12 cellular contexts compared by ENCODE assay signal in the genomic region with DNA sequence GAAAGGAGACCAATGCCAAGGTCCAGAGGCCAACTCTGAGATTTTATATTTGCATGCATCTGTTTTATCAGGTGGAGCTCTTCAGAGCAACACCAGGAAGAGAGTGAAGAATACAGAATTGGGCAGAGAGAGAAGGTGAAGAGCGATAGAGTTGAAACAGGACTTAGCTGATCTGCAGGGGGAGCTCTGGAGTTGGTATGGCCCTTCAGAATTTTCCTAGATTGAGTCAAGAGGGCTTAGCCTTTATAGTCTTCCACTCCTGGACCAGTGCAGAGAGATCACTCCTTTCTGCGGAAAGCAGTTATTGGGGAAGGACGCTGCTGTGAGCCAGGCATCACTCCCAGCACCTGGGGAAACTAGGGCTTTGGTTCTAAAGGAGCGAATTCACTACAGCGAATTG.
DNase-seq lines count a peak whose midpoint lies in the region; ATAC-seq, FAIRE-seq and TF ChIP-seq lines count a peak whose summit lies in the region.
"Had no signal": no experiment of that assay in that cellular context is flagged by ENCODE, and none has a peak within 500 bp of the region (broad histone marks: within the 10 kb centered on the region; RNA-seq: fewer than 3 reads in every experiment).

No MANE protein-coding gene starts in this region.

- TF ChIP-seq POLR2A in A549 (IDR thresholded peaks at IDR 0.05; ENCODE audit: low read length): no peak

- peak; percentile 16; the same call in 1 of the 3 replicates for TF ChIP-seq CTCF in A549 (IDR thresholded peaks at IDR 0.05)
- peak; percentile 21 for TF ChIP-seq CTCF in GM13977 (IDR thresholded peaks at IDR 0.05; ENCODE audit: extremely low read depth, insufficient read depth, missing control alignments)
- TF ChIP-seq CTCF in PC-3 (conservative IDR thresholded peaks at IDR 0.05; ENCODE audit: low read depth, low read length): peak; percentile 72
- peak; percentile 39 for TF ChIP-seq CTCF in fibroblast of villous mesenchyme (IDR thresholded peaks at IDR 0.05; ENCODE audit: insufficient read depth, low read depth, low read length)
- TF ChIP-seq CTCF in GM13976 (IDR thresholded peaks at IDR 0.05; ENCODE audit: borderline replicate concordance, control extremely low read depth, extremely low read depth, insufficient read depth, missing control alignments): no peak

- H3K36me3 Mint-ChIP-seq in activated CD4-positive, alpha-beta memory T cell treated with anti-CD3 and anti-CD28 coated beads for 36 hours: no peaks in the 10 kb centered on the region

- H3K27ac Mint-ChIP-seq in activated CD4-positive, alpha-beta memory T cell treated with anti-CD3 and anti-CD28 coated beads for 36 hours: no peak overlapping the region

- H2AFZ ChIP-seq in PC-3 (ENCODE audit: low read length): no peak overlapping the region

- POLR2A ChIA-PET in A549 (lab: Yijun Ruan, JAX) (no interaction called here), PC-3 (lab: Charles Lee; ENCODE audit: unreplicated experiment) (interaction anchor here (0.9 kb wide), 1 partner anchor 9 kb away, joined by 5 read pairs; no protein-coding TSS in a partner anchor)
- POLR2A ChIA-PET in activated CD4-positive, alpha-beta memory T cell treated with anti-CD3 and anti-CD28 coated beads for 36 hours (lab: Charles Lee): no interaction called here

- 65% methylated on average over 5 of the region's 5 CpGs for WGBS in A549 (ENCODE audit: missing lambda C conversion rate)

- H3K27ac ChIP-seq in A549: no peak overlapping the region
- no peak overlapping the region for H3K27ac ChIP-seq in PC-3 (ENCODE audit: low read length)
- H3K27ac ChIP-seq: skin epidermis had no signal

- H3K4me1 Mint-ChIP-seq in activated CD4-positive, alpha-beta memory T cell treated with anti-CD3 and anti-CD28 coated beads for 36 hours (ENCODE audit: low read depth): no peaks in the 10 kb centered on the region

- H3K4me3 ChIP-seq in A549 (no peak overlapping the region), PC-3 (ENCODE audit: low read length) (no peak overlapping the region), fibroblast of villous mesenchyme (ENCODE audit: low read depth, low read length) (no peak overlapping the region)
- H3K4me3 ChIP-seq: K562, skin epidermis had no signal

- H3K4me3 Mint-ChIP-seq in activated CD4-positive, alpha-beta memory T cell treated with anti-CD3 and anti-CD28 coated beads for 36 hours: no peak overlapping the region

- H4K20me1 ChIP-seq in PC-3 (ENCODE audit: low read length): no peaks in the 10 kb centered on the region

- CTCF ChIA-PET in A549 (lab: Yijun Ruan, JAX) (interaction anchor here (1.3 to 2.5 kb wide), 2 partner anchors 9 to 11 kb away, joined by 3 to 8 read pairs; no protein-coding TSS in a partner anchor), PC-3 (lab: Charles Lee) (interaction anchor here (1.4 kb wide), 1 partner anchor 9 kb away, joined by 8 read pairs; no protein-coding TSS in a partner anchor)
- CTCF ChIA-PET in activated CD4-positive, alpha-beta memory T cell treated with anti-CD3 and anti-CD28 coated beads for 36 hours (lab: Charles Lee): interaction anchor here (0.7 to 1.3 kb wide), 2 partner anchors 8 to 1059 kb away, joined by 3 to 7 read pairs; no protein-coding TSS in a partner anchor

- FAIRE-seq in A549 (lab: Jason Lieb, UNC): no peak
- FAIRE-seq: K562 had no signal

- no TSS peak for BruUV-seq in PC-3 (replicated peaks; lab: Mats Ljungman, UMichigan)

- H3K9me3 Mint-ChIP-seq in activated CD4-positive, alpha-beta memory T cell treated with anti-CD3 and anti-CD28 coated beads for 36 hours: no peaks in the 10 kb centered on the region

- intact Hi-C loops in PC-3 (cut with micrococcal nuclease): no loop called here
- intact Hi-C loops in activated CD4-positive, alpha-beta memory T cell treated with anti-CD3 and anti-CD28 coated beads for 36 hours (cut with micrococcal nuclease): no loop called here

- H3K9ac ChIP-seq in PC-3 (ENCODE audit: low read length): no peak overlapping the region

- TF ChIP-seq RAD21 in A549 (conservative IDR thresholded peaks at IDR 0.05 in 1 of 2, IDR thresholded peaks at IDR 0.05 in 1 of 2): 0 out of 5 replicates have a peak, but pooled peaks of 1 of the 2 experiments have one; percentile 4

- no peaks in the 10 kb centered on the region for H3K27me3 Mint-ChIP-seq in activated CD4-positive, alpha-beta memory T cell treated with anti-CD3 and anti-CD28 coated beads for 36 hours

- H3K79me2 ChIP-seq in PC-3 (ENCODE audit: low read length): no peaks in the 10 kb centered on the region

- H3F3A ChIP-seq in PC-3 (ENCODE audit: low read length, unreplicated experiment): no peaks in the 10 kb centered on the region

- TF ChIP-seq EP300 in A549 (IDR thresholded peaks at IDR 0.05): no peak

- no peaks in the 10 kb centered on the region for H3K9me2 ChIP-seq in PC-3 (replicated peaks; ENCODE audit: low read length)

- no peaks in the 10 kb centered on the region for H3K36me3 ChIP-seq in PC-3 (ENCODE audit: low read depth, low read length)

- H3K4me2 ChIP-seq in A549 (no peak overlapping the region), PC-3 (ENCODE audit: low read length) (no peak overlapping the region)

- H3K9me3 ChIP-seq in A549 (no peaks in the 10 kb centered on the region), PC-3 (ENCODE audit: low read length) (no peaks in the 10 kb centered on the region)

- DNase-seq in A549 (ENCODE audit: low read depth in 1 of 2, low spot score in 1 of 2): peak in 1 of 2 experiments; percentile 22
- no peak for DNase-seq in GM13977 (ENCODE audit: low spot score)
- DNase-seq in PC-3: peak; percentile 53
- no peak for DNase-seq in fibroblast of villous mesenchyme (ENCODE audit: low read depth)
- DNase-seq in cerebellum (ENCODE audit: low spot score): no peak
- DNase-seq in COLO829 (ENCODE audit: low spot score): no peak
- DNase-seq in activated CD4-positive, alpha-beta memory T cell treated with anti-CD3 and anti-CD28 coated beads for 36 hours: no peak
- DNase-seq in GM13976 (ENCODE audit: low spot score): no peak
- DNase-seq: amniotic stem cell, H7 had no signal

- no peaks in the 10 kb centered on the region for H3K4me1 ChIP-seq in A549
- no peaks in the 10 kb centered on the region for H3K4me1 ChIP-seq in PC-3 (ENCODE audit: insufficient read depth, low read length)

- no peaks in the 10 kb centered on the region for H3K27me3 ChIP-seq in PC-3 (ENCODE audit: low read length)

- peak in 1 of 2 experiments; percentile 48; a peak in 2 of 6 replicates for ATAC-seq in A549
- ATAC-seq in PC-3: peak; percentile 73
- ATAC-seq: K562 had no signal

- in situ Hi-C loops in GM13977 (cut with MboI; ENCODE audit: low pct_unique_long_range_greater_than_20kb, low sequenced_read_pairs, unreplicated experiment): loop anchor here (25.0 kb wide), 1 partner anchor 295 kb away; no protein-coding TSS in a partner anchor
- in situ Hi-C loops in GM13976 (cut with MboI; ENCODE audit: low sequenced_read_pairs, unreplicated experiment): no loop called here

TF ChIP-seq in A549, 52 proteins besides CTCF, POLR2A, EP300 and RAD21:
- TF ChIP-seq NR3C1 (IDR thresholded peaks at IDR 0.05): no peak
- TF ChIP-seq KDM5A (IDR thresholded peaks at IDR 0.05): no peak
- TF ChIP-seq HEYL (CRISPR knock-in tag; IDR thresholded peaks at IDR 0.05): no peak
- TF ChIP-seq, protein P1, sequence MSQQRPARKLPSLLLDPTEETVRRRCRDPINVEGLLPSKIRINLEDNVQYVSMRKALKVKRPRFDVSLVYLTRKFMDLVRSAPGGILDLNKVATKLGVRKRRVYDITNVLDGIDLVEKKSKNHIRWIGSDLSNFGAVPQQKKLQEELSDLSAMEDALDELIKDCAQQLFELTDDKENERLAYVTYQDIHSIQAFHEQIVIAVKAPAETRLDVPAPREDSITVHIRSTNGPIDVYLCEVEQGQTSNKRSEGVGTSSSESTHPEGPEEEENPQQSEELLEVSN (IDR thresholded peaks at IDR 0.05; ENCODE audit: borderline replicate concordance, low read depth): no peak
- no peak for TF ChIP-seq BHLHE40 (IDR thresholded peaks at IDR 0.05; ENCODE audit: low read depth, low read length)
- TF ChIP-seq GATA3 (IDR thresholded peaks at IDR 0.05; ENCODE audit: borderline replicate concordance): no peak
- no peak for TF ChIP-seq ELK1 (IDR thresholded peaks at IDR 0.05; ENCODE audit: low read depth, low read length)
- no peak for TF ChIP-seq ZFP36 (IDR thresholded peaks at IDR 0.05; ENCODE audit: borderline replicate concordance, partially characterized antibody)
- TF ChIP-seq HOXB5 (CRISPR knock-in tag; IDR thresholded peaks at IDR 0.05): no peak
- TF ChIP-seq RARB (CRISPR knock-in tag; IDR thresholded peaks at IDR 0.05): no peak
- TF ChIP-seq HDAC2 (IDR thresholded peaks at IDR 0.05): no peak
- TF ChIP-seq CBX2 (IDR thresholded peaks at IDR 0.05; ENCODE audit: borderline replicate concordance, low read depth): no peak
- no peak for TF ChIP-seq FOXS1 (CRISPR knock-in tag; IDR thresholded peaks at IDR 0.05)
- TF ChIP-seq CEBPB (IDR thresholded peaks at IDR 0.05): no peak
- TF ChIP-seq CHD2 (IDR thresholded peaks at IDR 0.05; ENCODE audit: low read length, partially characterized antibody): no peak
- no peak for TF ChIP-seq HOXA7 (CRISPR knock-in tag; IDR thresholded peaks at IDR 0.05)
